In genomic region chr5:150627731-150628545, GRCh38 we compare ENCODE assay signal across 12 cellular contexts. TPM values are rescaled to one million over a fixed set of nuclear protein-coding genes. Genes with fewer than 3 reads are reported as not detected.
DNase-seq lines count a peak whose midpoint lies in the region; ATAC-seq, FAIRE-seq and TF ChIP-seq lines count a peak whose summit lies in the region.
"Had no signal": no experiment of that assay in that cellular context is flagged by ENCODE, and none has a peak within 500 bp of the region (broad histone marks: within the 10 kb centered on the region; RNA-seq: fewer than 3 reads in every experiment).

No MANE protein-coding gene starts in this region.

- H3K4me2 ChIP-seq in H1 (ENCODE audit: insufficient read depth in 1 of 2, low read depth in 2 of 2, low read length in 2 of 2), result no peak overlapping the region

- no peak overlapping the region for H3K9ac ChIP-seq in H1 (replicated peaks in 1 of 4; ENCODE audit: extremely low read depth in 1 of 4, low read depth in 3 of 4, low read length in 3 of 4)

- 89% methylated on average over 5 of the region's 5 CpGs; no CpG with 5 or more reads in 1 of the 2 experiments for WGBS in H1 (ENCODE audit: extremely low coverage in 1 of 2, insufficient coverage in 1 of 2, insufficient read length in 1 of 2, insufficient replicate concordance in 2 of 2, low coverage in 1 of 2, low lambda C conversion rate in 2 of 2, missing lambda C conversion rate in 1 of 2), 2 experiments
- WGBS in ovary, 3 donors, result 24 to 34% (median 28%) methylated on average over 5 of the region's 5 CpGs

- peak; percentile 73 for DNase-seq in AG08395 (ENCODE audit: low spot score)
- peak; percentile 74 for DNase-seq in MV-4-11 (lab: John Stamatoyannopoulos, UW)
- no peak for DNase-seq in H1 (ENCODE audit: low read depth in 1 of 2, low spot score in 2 of 2)
- no peak for DNase-seq in nephron progenitor cell
- no peak for DNase-seq in C1 segment of cervical spinal cord (lab: John Stamatoyannopoulos, UW)
- no peak for DNase-seq in ovary
- DNase-seq in NCI-H2196 (lab: John Stamatoyannopoulos, UW; ENCODE audit: unreplicated experiment), result no peak
- DNase-seq: activated CD8-positive, alpha-beta T cell treated with anti-CD3 and anti-CD28 coated beads, Interleukin-2, amount 10 ng/mL, durations not matched to agents 7 days and 5 days; AML-193 had no signal

- H2BK15ac ChIP-seq in H1 (ENCODE audit: low read length), result no peak overlapping the region

- H3K56ac ChIP-seq in H1 (replicated peaks; ENCODE audit: insufficient read length, low read depth, low read length), result no peak overlapping the region

- TF ChIP-seq CTCF in H1 (IDR thresholded peaks at IDR 0.05; ENCODE audit: control extremely low read depth in 1 of 3, insufficient read depth in 1 of 3, low read depth in 1 of 3, low read length in 3 of 3), result no peak
- no peak for TF ChIP-seq CTCF in nephron progenitor cell (IDR thresholded peaks at IDR 0.05)
- TF ChIP-seq CTCF in ovary (IDR thresholded peaks at IDR 0.05), result no peak

- peaks cover 0 to 23% (median 21%) of the 10 kb centered on the region in 4 experiments; a peak in 5 of 7 replicates for H3K27me3 ChIP-seq in H1 (replicated peaks in 1 of 4; ENCODE audit: control insufficient read depth in 3 of 4, extremely low read depth in 1 of 4, insufficient read depth in 3 of 4, low read length in 3 of 4)
- no peaks in the 10 kb centered on the region for H3K27me3 ChIP-seq in ovary

- intact Hi-C loops in ovary (cut with DNase I), result no loop called here

- no peak overlapping the region for H3K4me3 ChIP-seq in H1 (ENCODE audit: extremely low read depth in 1 of 4, insufficient read depth in 2 of 4, low read depth in 3 of 4, low read length in 4 of 4)
- H3K4me3 ChIP-seq in ovary, result no peak overlapping the region
- H3K4me3 ChIP-seq: SK-N-MC had no signal

- POLR2A ChIA-PET in H1 (lab: Charles Lee; ENCODE audit: partially characterized antibody), result interaction anchor here (1.1 to 1.2 kb wide), 3 partner anchors 9 to 66 kb away, joined by 3 to 6 read pairs (median 3); no protein-coding TSS in a partner anchor

- H4K20me1 ChIP-seq in H1 (replicated peaks in 1 of 2; ENCODE audit: control insufficient read depth in 1 of 2, insufficient read depth in 2 of 2, low read length in 2 of 2), result no peaks in the 10 kb centered on the region

- H2BK5ac ChIP-seq in H1 (ENCODE audit: low read depth, low read length), result no peak overlapping the region

- peak overlapping the region; percentile 11 for H3K27ac Mint-ChIP-seq in nephron progenitor cell
- H3K27ac Mint-ChIP-seq: activated CD8-positive, alpha-beta T cell treated with anti-CD3 and anti-CD28 coated beads, Interleukin-2, amount 10 ng/mL, durations not matched to agents 7 days and 5 days had no signal

- no peak overlapping the region for H3K27ac ChIP-seq in H1 (ENCODE audit: low read depth, low read length)
- peak overlapping the region in 1 of 2 donors; percentile 80 for H3K27ac ChIP-seq in ovary
- H3K27ac ChIP-seq: SK-N-MC had no signal

- H4K91ac ChIP-seq in H1 (replicated peaks; ENCODE audit: insufficient read length, low read length), result no peak overlapping the region

- no peak overlapping the region for H3K4me3 Mint-ChIP-seq in nephron progenitor cell
- H3K4me3 Mint-ChIP-seq: activated CD8-positive, alpha-beta T cell treated with anti-CD3 and anti-CD28 coated beads, Interleukin-2, amount 10 ng/mL, durations not matched to agents 7 days and 5 days had no signal

- no peak overlapping the region for H3K23ac ChIP-seq in H1 (ENCODE audit: insufficient read length)

- H3K27me3 Mint-ChIP-seq in nephron progenitor cell (ENCODE audit: low read depth, poor library complexity), result peaks cover 28% of the 10 kb centered on the region

- H2BK12ac ChIP-seq in H1 (ENCODE audit: low read depth, low read length), result 0 out of 2 replicates have a peak overlapping the region, but pooled peaks have one; percentile 5

- H3K4ac ChIP-seq in H1 (replicated peaks; ENCODE audit: insufficient read length, low read depth, low read length), result no peak overlapping the region

- no peaks in the 10 kb centered on the region for H3K79me2 ChIP-seq in H1 (ENCODE audit: control insufficient read depth in 1 of 2, insufficient read depth in 2 of 2, low read length in 2 of 2)

- no peak overlapping the region for H2BK20ac ChIP-seq in H1 (ENCODE audit: low read length)

- H2BK120ac ChIP-seq in H1 (replicated peaks; ENCODE audit: low read depth, low read length), result no peak overlapping the region

- no peak overlapping the region for H4K5ac ChIP-seq in H1 (ENCODE audit: insufficient read length, low read depth, low read length)

- no peaks in the 10 kb centered on the region for H3K36me3 ChIP-seq in H1 (ENCODE audit: control insufficient read depth in 2 of 4, insufficient read depth in 4 of 4, low read length in 3 of 4)
- H3K36me3 ChIP-seq in ovary, result no peaks in the 10 kb centered on the region

- H3K79me1 ChIP-seq in H1 (ENCODE audit: low read depth, low read length), result no peaks in the 10 kb centered on the region

- H3K4me1 ChIP-seq in H1 (replicated peaks in 1 of 4; ENCODE audit: control insufficient read depth in 3 of 4, insufficient read depth in 4 of 4, low read length in 3 of 4) (peaks cover 3 to 19% (median 10%) of the 10 kb centered on the region in 4 experiments), ovary (ENCODE audit: insufficient read depth) (peaks cover 25% of the 10 kb centered on the region)

- no peak overlapping the region for H2AK5ac ChIP-seq in H1 (ENCODE audit: low read depth, low read length)

- no peak overlapping the region for H3K18ac ChIP-seq in H1 (ENCODE audit: extremely low read depth, low read length)

- H4K8ac ChIP-seq in H1 (ENCODE audit: extremely low read depth, insufficient read depth, low read length), result no peak overlapping the region

- no peaks in the 10 kb centered on the region for H3K36me3 Mint-ChIP-seq in nephron progenitor cell (ENCODE audit: low read depth)

- H3K9me3 Mint-ChIP-seq in nephron progenitor cell, result no peaks in the 10 kb centered on the region

- no peak for TF ChIP-seq EP300 in H1 (IDR thresholded peaks at IDR 0.05; ENCODE audit: borderline replicate concordance in 1 of 2, low read depth in 2 of 2, low read length in 2 of 2)
- no peak for TF ChIP-seq EP300 in ovary (IDR thresholded peaks at IDR 0.05)

- no peak for ATAC-seq in HG03025 (IDR thresholded peaks at IDR 0.05; ENCODE audit: low FRiP score, unreplicated experiment)
- ATAC-seq: activated CD8-positive, alpha-beta T cell treated with anti-CD3 and anti-CD28 coated beads, Interleukin-2, amount 10 ng/mL, durations not matched to agents 7 days and 5 days had no signal

- no peak for TF ChIP-seq RAD21 in H1 (IDR thresholded peaks at IDR 0.05 in 1 of 2, conservative IDR thresholded peaks at IDR 0.05 in 1 of 2; ENCODE audit: low read depth in 2 of 2, low read length in 2 of 2)

- no peak for TF ChIP-seq POLR2A in H1 (IDR thresholded peaks at IDR 0.05; ENCODE audit: control extremely low read depth in 1 of 2, low read depth in 2 of 2, low read length in 2 of 2)
- TF ChIP-seq POLR2A in ovary (IDR thresholded peaks at IDR 0.05), result no peak

- H2AFZ ChIP-seq in H1 (ENCODE audit: low read length), result no peak overlapping the region

- no peak for FAIRE-seq in H1 (lab: Jason Lieb, UNC)

- CTCF ChIA-PET in H1 (lab: Charles Lee; ENCODE audit: partially characterized antibody), result interaction anchor here (0.6 to 10.4 kb wide), 10 partner anchors 16 to 166 kb away, joined by 3 to 72 read pairs (median 5); partner anchors contain the start of gene MYOZ3

- H3K9me3 ChIP-seq in H1 (ENCODE audit: insufficient read depth in 2 of 2, low read depth in 1 of 2, low read length in 1 of 2) (no peaks in the 10 kb centered on the region), ovary (no peaks in the 10 kb centered on the region)

- no peak overlapping the region for H3K14ac ChIP-seq in H1 (ENCODE audit: insufficient read length)

- H3K4me1 Mint-ChIP-seq in nephron progenitor cell, result peaks cover 37% of the 10 kb centered on the region

- peaks cover 9% of the 10 kb centered on the region for H3K23me2 ChIP-seq in H1 (ENCODE audit: low read depth, low read length)

TF ChIP-seq in H1, 55 proteins besides CTCF, POLR2A, EP300 and RAD21 (continues in another document):
- TF ChIP-seq SP4 (IDR thresholded peaks at IDR 0.05; ENCODE audit: low read length), result no peak
- TF ChIP-seq JUND (IDR thresholded peaks at IDR 0.05; ENCODE audit: low read length), result no peak
- no peak for TF ChIP-seq ATF2 (IDR thresholded peaks at IDR 0.05; ENCODE audit: low read length)

RNA-seq across cellular contexts. Expression of gene SYNPO, which starts 12.5 kb away (rescaled TPM):
- total RNA-seq in H1 (2021; fragmentation: NEBNext Ultra II Directional; extraction: Animal tissue kit (Norgen Biotek cat#: 25700)), result 1.9 and 2.3 TPM in 2 replicates
- 2.2 and 2.3 TPM in 2 replicates for polyA plus RNA-seq in H1 (2011; rRNA removed)
- polyA plus RNA-seq in H1 (2011; cell fraction: cytosol; rRNA removed), result 1.7 TPM
- 3.0 TPM for polyA plus RNA-seq in H1 (2011; cell fraction: nucleus; rRNA removed)
- 0.95 to 1.6 TPM (median 1.3 TPM) in 4 replicates for polyA plus RNA-seq in H1 (2012, experiment 1 of 2)
- 1.3 TPM for polyA plus RNA-seq in H1 (2012, experiment 2 of 2)
- 1.9 TPM for polyA plus RNA-seq in H1 (2013, experiment 1 of 2)
- 1.7 TPM for polyA plus RNA-seq in H1 (2013, experiment 2 of 2)
- 1.8 and 5.5 TPM in 2 replicates for polyA minus RNA-seq in H1 (2011; rRNA and poly(A)+ RNA removed)
- 1.2 TPM for polyA minus RNA-seq in H1 (2011; cell fraction: cytosol; rRNA and poly(A)+ RNA removed)
- polyA minus RNA-seq in H1 (2011; cell fraction: nucleus; rRNA and poly(A)+ RNA removed), result 3.1 TPM
- 100 to 1,000 TPM in 3 of 7 donors, 10 to 100 TPM in 3, 1 to 10 TPM in 1; 8.3 to 174 (median 70.2) TPM for total RNA-seq in ovary
- 10 to 100 TPM; 31.0 to 86.9 TPM for polyA plus RNA-seq in ovary
- polyA plus RNA-seq: neural cell had no signal

RNA-seq across cellular contexts. Expression of gene MYOZ3, which starts 33.1 kb away (rescaled TPM):
- 19.1 and 19.4 TPM in 2 replicates for total RNA-seq in H1 (2021; fragmentation: NEBNext Ultra II Directional; extraction: Animal tissue kit (Norgen Biotek cat#: 25700))
- polyA plus RNA-seq in H1 (2011; rRNA removed) (9.6 and 12.4 TPM in 2 replicates), ovary (1 to 10 TPM; 1.6 to 2.7 TPM)
- polyA plus RNA-seq in H1 (2011; cell fraction: cytosol; rRNA removed), result 10.0 TPM
- polyA plus RNA-seq in H1 (2011; cell fraction: nucleus; rRNA removed), result 15.5 TPM
- 26.8 to 40.0 TPM (median 29.3 TPM) in 4 replicates for polyA plus RNA-seq in H1 (2012, experiment 1 of 2)
- 13.4 TPM for polyA plus RNA-seq in H1 (2012, experiment 2 of 2)
- 17.4 TPM for polyA plus RNA-seq in H1 (2013, experiment 1 of 2)
- 12.8 TPM for polyA plus RNA-seq in H1 (2013, experiment 2 of 2)
- 7.4 and 9.0 TPM in 2 replicates for polyA minus RNA-seq in H1 (2011; rRNA and poly(A)+ RNA removed)
- polyA minus RNA-seq in H1 (2011; cell fraction: cytosol; rRNA and poly(A)+ RNA removed), result 21.7 TPM
- polyA minus RNA-seq in H1 (2011; cell fraction: nucleus; rRNA and poly(A)+ RNA removed), result 28.7 TPM
- total RNA-seq in ovary, result 1 to 10 TPM in 4 of 7 donors, under 1 TPM in 3; 0.36 to 2.6 (median 1.2) TPM
- total RNA-seq: activated CD8-positive, alpha-beta T cell treated with anti-CD3 and anti-CD28 coated beads, Interleukin-2, amount 10 ng/mL, durations not matched to agents 7 days and 5 days had no signal
- polyA plus RNA-seq: neural cell had no signal

Comparison
In these comparisons a context has a peak if more than half of its experiments do, and no peak if none do; other contexts are left out.
1. DNase-seq: peak in AG08395 (single experiment) and MV-4-11 (single experiment); none in H1 (0 of 2), nephron progenitor cell (single experiment), C1 segment of cervical spinal cord (0 of 14), ovary (0 of 5) and NCI-H2196 (single experiment).